In the genomic region with DNA sequence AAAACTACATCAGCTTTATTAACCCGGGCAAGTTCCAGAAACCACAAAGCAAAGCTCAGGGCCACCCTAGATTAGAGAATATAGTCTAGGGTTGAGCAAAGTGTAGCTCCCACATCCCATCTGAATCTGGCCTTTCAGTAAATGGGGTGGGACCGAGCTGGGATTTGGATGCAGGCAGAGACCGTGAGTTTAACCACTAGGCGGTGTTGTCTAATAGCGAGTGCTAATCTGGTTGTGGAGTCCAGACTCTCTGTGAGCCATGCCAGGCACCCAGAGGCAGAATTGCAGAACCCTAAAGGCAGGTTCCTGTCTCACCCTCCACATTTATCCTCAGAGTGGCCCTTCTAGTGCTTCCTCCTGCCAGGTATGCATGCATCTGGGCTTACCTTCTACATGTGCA, we compare ENCODE assay signal across 8 cellular contexts.
DNase-seq lines count a peak whose midpoint lies in the region; ATAC-seq and TF ChIP-seq lines count a peak whose summit lies in the region.

No MANE protein-coding gene starts in this region.

- CTCF ChIA-PET in mammary epithelial cell (lab: Charles Lee; ENCODE audit: low non-redundant PET), result interaction anchor here (0.6 kb wide), 2 partner anchors 195 to 199 kb away, joined by 4 to 6 read pairs; no protein-coding TSS in a partner anchor

- H3K9me3 ChIP-seq in mammary epithelial cell (replicated peaks; ENCODE audit: insufficient read depth, low read length), result no peaks in the 10 kb centered on the region
- H3K9me3 ChIP-seq in T-helper 17 cell (ENCODE audit: control insufficient read depth, low read length, poor library complexity, severe bottlenecking), result no peaks in the 10 kb centered on the region

- TF ChIP-seq CTCF in AG10803 (conservative IDR thresholded peaks at IDR 0.05; ENCODE audit: low read length) (peak; percentile 57), mammary epithelial cell (conservative IDR thresholded peaks at IDR 0.05 in 1 of 2, IDR thresholded peaks at IDR 0.05 in 1 of 2; ENCODE audit: extremely low read depth in 1 of 2, insufficient read depth in 1 of 2, low read depth in 1 of 2, low read length in 2 of 2) (peak; percentile 47 to 63), osteocyte (IDR thresholded peaks at IDR 0.05) (peak; percentile 19)

- ATAC-seq in GM18867 (IDR thresholded peaks at IDR 0.05; ENCODE audit: unreplicated experiment) (peak; percentile 85), T-helper 17 cell (no peak), HG03521 (IDR thresholded peaks at IDR 0.05; ENCODE audit: unreplicated experiment) (no peak)

- H3K9ac ChIP-seq in mammary epithelial cell (ENCODE audit: insufficient read depth, low read length), result no peak overlapping the region

- no TSS peak for BruUV-seq in mammary epithelial cell (replicated peaks; lab: Mats Ljungman, UMichigan)

- in situ Hi-C loops in mammary epithelial cell (cut with MboI; ENCODE audit: low sequenced_read_pairs in 2 of 2), result no loop called here

- H3K27me3 ChIP-seq in mammary epithelial cell (ENCODE audit: insufficient read depth, low read length), result no peaks in the 10 kb centered on the region

- 83% methylated on average over 5 of the region's 5 CpGs for WGBS in mammary epithelial cell (ENCODE audit: low coverage, missing lambda C conversion rate)

- H2AFZ ChIP-seq in mammary epithelial cell (ENCODE audit: low read depth, low read length), result no peak overlapping the region

- H3K4me3 ChIP-seq in AG10803 (ENCODE audit: low read length) (no peak overlapping the region), mammary epithelial cell (replicated peaks in 1 of 3; ENCODE audit: insufficient read depth in 1 of 3, low read depth in 2 of 3, low read length in 3 of 3) (no peak overlapping the region)

- peak; percentile 24 for DNase-seq in AG10803 (ENCODE audit: low read depth)
- DNase-seq in NAMALWA (ENCODE audit: low spot score), result peak; percentile 52
- DNase-seq in mammary epithelial cell, result peak; percentile 46
- no peak for DNase-seq in osteocyte (ENCODE audit: extremely low spot score, unreplicated experiment)
- no peak for DNase-seq in T-helper 17 cell
- no peak for DNase-seq in inferior parietal cortex (ENCODE audit: extremely low spot score)

- no peaks in the 10 kb centered on the region for H3K79me2 ChIP-seq in mammary epithelial cell (ENCODE audit: insufficient read depth, low read length)

- H3K27ac ChIP-seq in mammary epithelial cell (ENCODE audit: insufficient read depth, low read depth, low read length), result no peak overlapping the region

- H3K4me3 Mint-ChIP-seq in osteocyte (ENCODE audit: unreplicated experiment) (no peak overlapping the region), T-helper 17 cell (no peak overlapping the region)

- no peaks in the 10 kb centered on the region for H3K4me1 ChIP-seq in mammary epithelial cell (ENCODE audit: insufficient read depth, low read length)

- H3K27me3 Mint-ChIP-seq in osteocyte (ENCODE audit: unreplicated experiment) (no peaks in the 10 kb centered on the region), T-helper 17 cell (peaks cover 19% of the 10 kb centered on the region)

- H3K9me3 Mint-ChIP-seq in osteocyte (ENCODE audit: unreplicated experiment), result no peaks in the 10 kb centered on the region

- intact Hi-C loops in mammary epithelial cell (cut with micrococcal nuclease), result loop anchor here (1.0 to 2.0 kb wide), 5 partner anchors 109 to 557 kb away; no protein-coding TSS in a partner anchor

- no peaks in the 10 kb centered on the region for H3K36me3 ChIP-seq in mammary epithelial cell (ENCODE audit: insufficient read depth, low read length)

- H3K4me1 Mint-ChIP-seq in osteocyte (ENCODE audit: unreplicated experiment), result no peaks in the 10 kb centered on the region
- H3K4me1 Mint-ChIP-seq in T-helper 17 cell, result peaks cover 3% of the 10 kb centered on the region

- no peaks in the 10 kb centered on the region for H4K20me1 ChIP-seq in mammary epithelial cell (ENCODE audit: insufficient read depth, low read length)

- H3K27ac Mint-ChIP-seq in osteocyte (ENCODE audit: unreplicated experiment) (no peak overlapping the region), T-helper 17 cell (no peak overlapping the region)

- no peak overlapping the region for H3K4me2 ChIP-seq in mammary epithelial cell (ENCODE audit: insufficient read depth, low read depth, low read length)

- dilution Hi-C loops in mammary epithelial cell (cut with HindIII; ENCODE audit: low sequenced_read_pairs), result no loop called here

- no peaks in the 10 kb centered on the region for H3K36me3 Mint-ChIP-seq in osteocyte (ENCODE audit: unreplicated experiment)
- no peaks in the 10 kb centered on the region for H3K36me3 Mint-ChIP-seq in T-helper 17 cell (ENCODE audit: low read depth)

Comparison
In these comparisons a context has a peak if more than half of its experiments do, and no peak if none do; other contexts are left out.
1. DNase-seq: peak in AG10803 (single experiment), NAMALWA (single experiment) and mammary epithelial cell (single experiment); none in osteocyte (single experiment), T-helper 17 cell (0 of 3) and inferior parietal cortex (single experiment).
2. Peak in every context shown above with its lines, with median percentiles within 50 percentile points of each other: CTCF ChIP-seq.